Comparison of ENCODE assay signal across 29 cellular contexts in genomic region chr6:92820531-92820930, GRCh38.
"Had no signal": no experiment of that assay in that cellular context is flagged by ENCODE, and none has a peak within 500 bp of the region (broad histone marks: within the 10 kb centered on the region; RNA-seq: fewer than 3 reads in every experiment).

No MANE protein-coding gene starts in this region.

- H3K36me3 Mint-ChIP-seq: mesothelial cell of epicardium; naive B cell; natural killer cell treated with Interleukin-12 subunit alpha and Interleukin-12 subunit beta and Interleukin-15 and Interleukin-18, amount 100 ng/mL, for 72 hours; neural progenitor cell; stimulated activated effector memory CD8-positive, alpha-beta T cell treated with anti-CD3 and anti-CD28 coated beads, Interleukin-12 subunit alpha, Interleukin-12 subunit beta, amount 100 ng/mL, for 72 hours had no signal

- H3K4me2 ChIP-seq: neural progenitor cell had no signal

- H3K4me1 Mint-ChIP-seq: endodermal cell; naive B cell; neural progenitor cell; stimulated activated effector memory CD8-positive, alpha-beta T cell treated with anti-CD3 and anti-CD28 coated beads, Interleukin-12 subunit alpha, Interleukin-12 subunit beta, amount 100 ng/mL, for 72 hours had no signal

- H3K36me3 ChIP-seq: heart right ventricle, left lung, neural progenitor cell, sigmoid colon, stomach, thyroid gland, vagina had no signal

- H2AFZ ChIP-seq: neural progenitor cell had no signal

- H3K4me3 Mint-ChIP-seq: dendritic cell treated with granulocyte-macrophage colony-stimulating factor and Interleukin-4, amounts not matched to agents 40 ng/mL and 50 ng/mL, for 4 days; endodermal cell; mesothelial cell of epicardium; naive B cell; natural killer cell treated with Interleukin-12 subunit alpha and Interleukin-12 subunit beta and Interleukin-15 and Interleukin-18, amount 100 ng/mL, for 72 hours; neural progenitor cell; stimulated activated effector memory CD8-positive, alpha-beta T cell treated with anti-CD3 and anti-CD28 coated beads, Interleukin-12 subunit alpha, Interleukin-12 subunit beta, amount 100 ng/mL, for 72 hours had no signal

- H3K9me3 Mint-ChIP-seq: dendritic cell treated with granulocyte-macrophage colony-stimulating factor and Interleukin-4, amounts not matched to agents 40 ng/mL and 50 ng/mL, for 4 days; neural progenitor cell had no signal

- H3K9ac ChIP-seq: neural progenitor cell had no signal

- H3K27ac ChIP-seq: epithelial cell of prostate, foreskin keratinocyte, heart right ventricle, left lung, neural progenitor cell, psoas muscle, sigmoid colon, stomach, thyroid gland, vagina had no signal

- H3K27me3 ChIP-seq: foreskin keratinocyte, heart right ventricle, left lung, neural progenitor cell, sigmoid colon, stomach, thyroid gland, vagina had no signal

- H3K4me1 ChIP-seq: heart right ventricle, left lung, neural progenitor cell, psoas muscle, sigmoid colon, stomach, thyroid gland, vagina had no signal

- H3K9me3 ChIP-seq: left lung, mucosa of descending colon, psoas muscle, sigmoid colon, stomach, thyroid gland, vagina had no signal

- H3K27me3 Mint-ChIP-seq: dendritic cell treated with granulocyte-macrophage colony-stimulating factor and Interleukin-4, amounts not matched to agents 40 ng/mL and 50 ng/mL, for 4 days; natural killer cell treated with Interleukin-12 subunit alpha and Interleukin-12 subunit beta and Interleukin-15 and Interleukin-18, amount 100 ng/mL, for 72 hours had no signal

- DNase-seq: effector CD8-positive, alpha-beta T cell; endodermal cell; foreskin keratinocyte; glutamatergic neuron; heart right ventricle; hippocampal formation; left cardiac atrium; left lung; mesenchymal stem cell; mucosa of descending colon; naive B cell; posterior cingulate gyrus; psoas muscle; right cardiac atrium; sigmoid colon; stimulated activated CD4-positive, alpha-beta T cell treated with anti-CD3 and anti-CD28 coated beads, Interleukin-2, amount 100 ng/mL, for 24 hours; stimulated activated CD4-positive, alpha-beta T cell treated with anti-CD3 and anti-CD28 coated beads, Interleukin-4, amount 100 ng/mL, for 24 hours; stimulated activated naive CD4-positive, alpha-beta T cell treated with Interleukin-2 at 50 U/mL for 16 hours; stomach; thyroid gland had no signal

- FAIRE-seq: islet of Langerhans had no signal

- ATAC-seq: esophagus mucosa; foreskin keratinocyte; heart right ventricle; left cardiac atrium; left lung; mucosa of descending colon; natural killer cell treated with Interleukin-12 subunit alpha and Interleukin-12 subunit beta and Interleukin-15 and Interleukin-18, amount 100 ng/mL, for 72 hours; psoas muscle; right cardiac atrium; stimulated activated effector memory CD8-positive, alpha-beta T cell treated with anti-CD3 and anti-CD28 coated beads, Interleukin-12 subunit alpha, Interleukin-12 subunit beta, amount 100 ng/mL, for 72 hours had no signal

- H3K27ac Mint-ChIP-seq: dendritic cell treated with granulocyte-macrophage colony-stimulating factor and Interleukin-4, amounts not matched to agents 40 ng/mL and 50 ng/mL, for 4 days; endodermal cell; mesothelial cell of epicardium; naive B cell; natural killer cell treated with Interleukin-12 subunit alpha and Interleukin-12 subunit beta and Interleukin-15 and Interleukin-18, amount 100 ng/mL, for 72 hours; neural progenitor cell; stimulated activated effector memory CD8-positive, alpha-beta T cell treated with anti-CD3 and anti-CD28 coated beads, Interleukin-12 subunit alpha, Interleukin-12 subunit beta, amount 100 ng/mL, for 72 hours had no signal

- H3K4me3 ChIP-seq: heart right ventricle, left lung, mucosa of descending colon, neural progenitor cell, psoas muscle, sigmoid colon, stomach, thyroid gland, vagina had no signal
